Comparison of ENCODE assay signal across 8 cellular contexts in genomic region chr2:171921970-171922229, GRCh38. TPM values are rescaled to one million over a fixed set of nuclear protein-coding genes. Genes with fewer than 3 reads are reported as not detected.
DNase-seq lines count a peak whose midpoint lies in the region; ATAC-seq, FAIRE-seq and TF ChIP-seq lines count a peak whose summit lies in the region.

No MANE protein-coding gene starts in this region.

- H3K4me3 ChIP-seq in Panc1 (ENCODE audit: low read depth in 2 of 2, low read length in 2 of 2) (peak overlapping the region; percentile 72 to 94), esophagus muscularis mucosa (peak overlapping the region; percentile 76 to 92 (median 84)), sigmoid colon (peak overlapping the region; percentile 80 to 93 (median 86))

- no peaks in the 10 kb centered on the region for H3K27me3 ChIP-seq in Panc1 (ENCODE audit: control insufficient read depth, insufficient read depth, low read length)
- no peaks in the 10 kb centered on the region for H3K27me3 ChIP-seq in esophagus muscularis mucosa
- H3K27me3 ChIP-seq in sigmoid colon = no peaks in the 10 kb centered on the region

- POLR2A ChIA-PET in Panc1 (lab: Charles Lee) = interaction anchor here (0.5 to 1.6 kb wide), 2 partner anchors 9 to 163 kb away, joined by 3 read pairs; partner anchors contain the start of gene DLX1

- H3K36me3 ChIP-seq in Panc1 (ENCODE audit: control insufficient read depth, insufficient read depth, low read length) (no peaks in the 10 kb centered on the region; the same call in 1 of the 2 replicates), esophagus muscularis mucosa (peaks cover 0 to 12% (median 9%) of the 10 kb centered on the region in 4 donors), sigmoid colon (peaks cover 0 to 13% (median 2%) of the 10 kb centered on the region in 4 donors)

- H3K27ac ChIP-seq in Panc1 (ENCODE audit: low read length) = peak overlapping the region; percentile 81
- peak overlapping the region; percentile 94 to 99 (median 94) for H3K27ac ChIP-seq in esophagus muscularis mucosa (replicated peaks in 1 of 4)
- peak overlapping the region; percentile 95 to 98 (median 98) for H3K27ac ChIP-seq in sigmoid colon

- H3K9me3 ChIP-seq in Panc1 (ENCODE audit: control insufficient read depth, insufficient read depth, low read depth, low read length) (no peaks in the 10 kb centered on the region), esophagus muscularis mucosa (no peaks in the 10 kb centered on the region), sigmoid colon (no peaks in the 10 kb centered on the region)

- no peak for FAIRE-seq in GM12892 (lab: Jason Lieb, UNC)

- intact Hi-C loops in Panc1 (cut with micrococcal nuclease; ENCODE audit: unreplicated experiment) = loop anchor here (5.0 kb wide), 1 partner anchor 180 kb away; the partner anchor contains the start of gene DLX2
- intact Hi-C loops in esophagus muscularis mucosa (cut with DNase I) = loop anchor here (1.0 to 10.0 kb wide), 3 partner anchors 28 to 107 kb away; partner anchors contain the start of gene SLC25A12
- intact Hi-C loops in sigmoid colon (cut with DNase I) = loop anchor here (2.0 to 5.0 kb wide), 3 partner anchors 27 to 175 kb away; partner anchors contain the start of genes METAP1D and SLC25A12

- TF ChIP-seq CTCF in Panc1 (IDR thresholded peaks at IDR 0.05) (no peak), esophagus muscularis mucosa (IDR thresholded peaks at IDR 0.05) (no peak), sigmoid colon (IDR thresholded peaks at IDR 0.05) (no peak)

- H3K4me1 ChIP-seq in Panc1 (ENCODE audit: control insufficient read depth, insufficient read depth, low read length) = peaks cover 15% of the 10 kb centered on the region; the same call in 1 of the 2 replicates
- H3K4me1 ChIP-seq in esophagus muscularis mucosa = peaks cover 17 to 33% (median 30%) of the 10 kb centered on the region in 4 donors
- H3K4me1 ChIP-seq in sigmoid colon = peaks cover 0 to 28% (median 22%) of the 10 kb centered on the region in 4 donors

- ATAC-seq in GM18508 (IDR thresholded peaks at IDR 0.05; ENCODE audit: insufficient read depth, unreplicated experiment) (peak; percentile 8), Panc1 (no peak; the same call in 1 of the 2 replicates), GM18502 (IDR thresholded peaks at IDR 0.05; ENCODE audit: poor library complexity, unreplicated experiment) (no peak)

- TF ChIP-seq EP300 in esophagus muscularis mucosa (IDR thresholded peaks at IDR 0.05) (no peak), sigmoid colon (IDR thresholded peaks at IDR 0.05) (no peak)

- TF ChIP-seq POLR2A in esophagus muscularis mucosa (IDR thresholded peaks at IDR 0.05; ENCODE audit: low read depth) (no peak), sigmoid colon (IDR thresholded peaks at IDR 0.05) (no peak), GM12892 (IDR thresholded peaks at IDR 0.05; ENCODE audit: low read depth, low read length) (no peak)

- CTCF ChIA-PET in Panc1 (lab: Charles Lee) = no interaction called here

- DNase-seq in Panc1 (ENCODE audit: low read depth, low spot score) = no peak
- no peak for DNase-seq in esophagus muscularis mucosa (ENCODE audit: extremely low spot score)
- DNase-seq in sigmoid colon = no peak
- DNase-seq in GM12892 (ENCODE audit: insufficient read length) = no peak
- DNase-seq in HT-29 (ENCODE audit: low spot score) = no peak
- DNase-seq in cortex of kidney (lab: John Stamatoyannopoulos, UW) = no peak

- BruUV-seq in Panc1 (replicated peaks; lab: Mats Ljungman, UMichigan) = TSS peak; percentile 99

- in situ Hi-C loops in Panc1 (cut with HindIII; ENCODE audit: low pct_unique_long_range_greater_than_20kb, low sequenced_read_pairs) = no loop called here

- 20% methylated on average over 3 of the region's 5 CpGs for whole genome bisulfite sequencing in esophagus muscularis mucosa
- 10 to 16% methylated on average over 5 of the region's 5 CpGs for WGBS in sigmoid colon, 2 donors

RNA-seq across cellular contexts. Expression of gene HAT1, which starts 0.4 kb away (rescaled TPM):
- total RNA-seq in Panc1 (2021; ENCODE audit: unreplicated experiment) (74.7 TPM), esophagus muscularis mucosa (10 to 100 TPM; 21.8 to 39.4 (median 24.6) TPM), sigmoid colon (10 to 100 TPM; 25.5 to 41.0 (median 34.5) TPM)
- 31.1 TPM for polyA plus RNA-seq in Panc1 (2012; ENCODE audit: insufficient read length)
- 10 to 100 TPM; 26.4 to 40.6 (median 34.0) TPM for polyA plus RNA-seq in sigmoid colon
- polyA plus RNA-seq in GM12892 (2012; ENCODE audit: missing spikeins) = 81.2 TPM
- total RNA-seq in HT-29 (2014; rRNA removed; shearing (Covaris generic)) = 35.5 and 37.4 TPM in 2 replicates

RNA-seq across cellular contexts. Expression of gene SLC25A12, which starts 27.9 kb away (rescaled TPM):
- total RNA-seq in Panc1 (2021; ENCODE audit: unreplicated experiment) (17.8 TPM), esophagus muscularis mucosa (10 to 100 TPM; 52.2 to 68.9 (median 63.6) TPM), sigmoid colon (10 to 100 TPM; 53.5 to 77.8 (median 55.9) TPM)
- 9.0 TPM for polyA plus RNA-seq in Panc1 (2012; ENCODE audit: insufficient read length)
- polyA plus RNA-seq in sigmoid colon = 10 to 100 TPM; 12.0 to 15.8 (median 13.4) TPM
- 22.6 TPM for polyA plus RNA-seq in GM12892 (2012; ENCODE audit: missing spikeins)
- 10.1 and 10.5 TPM in 2 replicates for total RNA-seq in HT-29 (2014; rRNA removed; shearing (Covaris generic))
